Comparison of ENCODE assay signal across 7 cellular contexts in genomic region chr20:23799216-23799847, GRCh38. TPM values are rescaled to one million over a fixed set of nuclear protein-coding genes. Genes with fewer than 3 reads are reported as not detected.
A peak's percentile ranks its signal among the peaks of the same experiment; 100 is the strongest.
DNase-seq lines count a peak whose midpoint lies in the region; ATAC-seq, FAIRE-seq and TF ChIP-seq lines count a peak whose summit lies in the region.
"Not testable (repeated sequence)": the region's sequence is repeated elsewhere in the genome, so short reads cannot be mapped to it uniquely, and the experiment has no call there.

No MANE protein-coding gene starts in this region.

- ATAC-seq in pancreas = peak; percentile 46 to 93 (median 82)

- H2BK120ac ChIP-seq in H9 (ENCODE audit: low read depth, low read length, poor library complexity, severe bottlenecking) = not testable (repeated sequence)

- TF ChIP-seq CTCF in GM12872 (IDR thresholded peaks at IDR 0.05; ENCODE audit: insufficient read depth, low read depth, low read length) (peak; percentile 67), H9 (conservative IDR thresholded peaks at IDR 0.05) (peak; percentile 84), LNCaP clone FGC (IDR thresholded peaks at IDR 0.05; ENCODE audit: control insufficient read depth, extremely low read depth, insufficient read depth) (peak; percentile 56), adrenal gland (IDR thresholded peaks at IDR 0.05) (peak; percentile 15 to 58 (median 42)), cardiac muscle cell (IDR thresholded peaks at IDR 0.05; ENCODE audit: low read depth, low read length) (peak; percentile 58), pancreas (IDR thresholded peaks at IDR 0.05) (peak; percentile 50 to 56 (median 54))

- H3K23me2 ChIP-seq in H9 (ENCODE audit: insufficient read length, low read depth, low read length, poor library complexity, severe bottlenecking) = not testable (repeated sequence)

- H3K14ac ChIP-seq in H9 (ENCODE audit: insufficient read depth, low read length) = not testable (repeated sequence)

- not testable (repeated sequence) for H3T11ph ChIP-seq in H9 (ENCODE audit: low read length)

- not testable (repeated sequence) for H3K9me3 ChIP-seq in H9 (ENCODE audit: control insufficient read depth, low read depth, low read length); adrenal gland (replicated peaks in 1 of 3); cardiac muscle cell (ENCODE audit: low read depth); pancreas

- H2BK12ac ChIP-seq in H9 (ENCODE audit: insufficient read length, low read depth, low read length) = not testable (repeated sequence)

- H3K27ac ChIP-seq in H9 (ENCODE audit: insufficient read length, low read depth, low read length); adrenal gland; cardiac muscle cell; pancreas: not testable (repeated sequence)

- DNase-seq in H9 (peak; percentile 70), SK-MEL-5 (ENCODE audit: low read depth, low spot score) (peak; percentile 60), adrenal gland (peak in 5 of 7 donors; percentile 36 to 66 (median 46)), cardiac muscle cell (ENCODE audit: low read depth in 1 of 2, low spot score in 1 of 2) (peak; percentile 25 to 29), pancreas (peak in 4 of 6 donors; percentile 9 to 62 (median 38))
- not testable (repeated sequence) for DNase-seq in LNCaP clone FGC (ENCODE audit: low read depth)

- not testable (repeated sequence) for H3K4me3 Mint-ChIP-seq in H9

- not testable (repeated sequence) for H3K27me3 ChIP-seq in H9 (ENCODE audit: insufficient read depth, low read length); adrenal gland; cardiac muscle cell; pancreas

- TF ChIP-seq POLR2A in adrenal gland (IDR thresholded peaks at IDR 0.05) = not testable (repeated sequence)

- H4K91ac ChIP-seq in H9 (ENCODE audit: insufficient read length, low read depth, low read length) = not testable (repeated sequence)

- no CpG with 5 or more reads among the region's 4 CpGs for WGBS in H9 (ENCODE audit: extremely low coverage, insufficient read length, low lambda C conversion rate)
- 44 to 50% (median 48%) methylated on average over 4 of the region's 4 CpGs for WGBS in adrenal gland, 4 donors
- 28 to 47% methylated on average over 4 of the region's 4 CpGs for WGBS in pancreas, 2 donors

- H3K79me1 ChIP-seq in H9 (ENCODE audit: insufficient read depth, low read depth, low read length, poor library complexity, severe bottlenecking) = not testable (repeated sequence)

- H3K9ac ChIP-seq in H9 (ENCODE audit: extremely low read depth, insufficient read length, low read length) = not testable (repeated sequence)

- not testable (repeated sequence) for H2BK20ac ChIP-seq in H9 (ENCODE audit: low read depth, low read length, poor library complexity, severe bottlenecking)

- H4K20me1 ChIP-seq in H9 (ENCODE audit: control insufficient read depth, insufficient read depth, insufficient read length) = not testable (repeated sequence)

- not testable (repeated sequence) for H3K4me1 Mint-ChIP-seq in H9

- not testable (repeated sequence) for H3K4me1 ChIP-seq in H9 (ENCODE audit: insufficient read depth, low read length); adrenal gland (replicated peaks in 1 of 2); cardiac muscle cell (ENCODE audit: low read depth); pancreas

- not testable (repeated sequence) for H3K27me3 Mint-ChIP-seq in H9 (ENCODE audit: low read depth)

- H4K8ac ChIP-seq in H9 (replicated peaks; ENCODE audit: insufficient read length, low read depth, low read length) = not testable (repeated sequence)

- not testable (repeated sequence) for H3K18ac ChIP-seq in H9 (ENCODE audit: insufficient read length, low read depth, low read length)

- H3K36me3 ChIP-seq in adrenal gland (replicated peaks in 1 of 2); cardiac muscle cell; pancreas: not testable (repeated sequence)

- H2AFZ ChIP-seq in H9 (ENCODE audit: low read length) = not testable (repeated sequence)

- not testable (repeated sequence) for H3K23ac ChIP-seq in H9 (ENCODE audit: insufficient read length, low read depth, low read length)

- not testable (repeated sequence) for FAIRE-seq in pancreas (lab: Jason Lieb, UNC)

- not testable (repeated sequence) for H2AK5ac ChIP-seq in H9 (ENCODE audit: insufficient read length, low read length)

- intact Hi-C loops in adrenal gland (cut with DNase I); pancreas (cut with DNase I): not testable (repeated sequence)

- H3K27ac Mint-ChIP-seq in H9 = not testable (repeated sequence)

- not testable (repeated sequence) for H3K56ac ChIP-seq in H9 (ENCODE audit: insufficient read length, low read depth, low read length)

- H3K79me2 ChIP-seq in H9 (ENCODE audit: insufficient read depth, low read length) = not testable (repeated sequence)

- H4K5ac ChIP-seq in H9 (ENCODE audit: insufficient read length, low read depth, low read length) = not testable (repeated sequence)

- not testable (repeated sequence) for H3K4me3 ChIP-seq in LNCaP clone FGC (ENCODE audit: low read depth, low read length); adrenal gland; cardiac muscle cell; pancreas

- not testable (repeated sequence) for H3K4ac ChIP-seq in H9 (ENCODE audit: low read depth, low read length)

- H3K4me2 ChIP-seq in H9 (ENCODE audit: insufficient read depth, insufficient read length, low read length) = not testable (repeated sequence)

- not testable (repeated sequence) for H2BK15ac ChIP-seq in H9 (ENCODE audit: low read depth, low read length)

- not testable (repeated sequence) for H3K36me3 Mint-ChIP-seq in H9 (ENCODE audit: insufficient read depth in 1 of 3, low read depth in 3 of 3)

- H3K9me3 Mint-ChIP-seq in H9 = not testable (repeated sequence)

- H2BK5ac ChIP-seq in H9 (ENCODE audit: insufficient read length, low read length) = not testable (repeated sequence)

- in situ Hi-C loops in SK-MEL-5 (cut with HindIII; ENCODE audit: low pct_unique_long_range_greater_than_20kb, low sequenced_read_pairs) = not testable (repeated sequence)

RNA-seq across cellular contexts. Expression of gene CST2, which starts 27.2 kb away (rescaled TPM):
- total RNA-seq in H9 (2021) (not detected in 2 replicates), adrenal gland (10 to 100 TPM in 3 of 8 donors, 1 to 10 TPM in 2, not detected in 3; 1.3 to 25.4 (median 20.5) TPM), cardiac muscle cell (not detected in 2 replicates), pancreas (1 to 10 TPM in 1 of 6 donors, under 1 TPM in 1, not detected in 4; 0.28 to 2.7 TPM)
- total RNA-seq in SK-MEL-5 (2014; rRNA removed; shearing (Covaris generic)) = not detected in 2 replicates
- 2.7 and 4.2 TPM in 2 replicates for polyA plus RNA-seq in SK-MEL-5 (2015; cell fraction: cytosol; rRNA removed)
- polyA plus RNA-seq in SK-MEL-5 (2015; cell fraction: nucleus; rRNA removed) = not detected in 2 replicates
- polyA plus RNA-seq in adrenal gland (1 to 10 TPM; 1.3 to 4.8 (median 3.5) TPM), cardiac muscle cell (not detected in 2 replicates), pancreas (1 to 10 TPM; 2.3 to 7.5 TPM)

RNA-seq across cellular contexts. Expression of gene CST1, which starts 48.6 kb away (rescaled TPM):
- total RNA-seq in H9 (2021) = 1.7 and 1.9 TPM in 2 replicates
- 36.4 and 48.3 TPM in 2 replicates for total RNA-seq in SK-MEL-5 (2014; rRNA removed; shearing (Covaris generic))
- 114 and 130 TPM in 2 replicates for polyA plus RNA-seq in SK-MEL-5 (2015; cell fraction: cytosol; rRNA removed)
- 4.7 and 7.8 TPM in 2 replicates for polyA plus RNA-seq in SK-MEL-5 (2015; cell fraction: nucleus; rRNA removed)
- 1 to 10 TPM in 1 of 8 donors, not detected in 7; 1.3 TPM for total RNA-seq in adrenal gland
- polyA plus RNA-seq in adrenal gland = under 1 TPM in 2 of 3 donors, not detected in 1; 0.13 to 0.56 TPM
- 0.39 and 1.2 TPM in 2 replicates for total RNA-seq in cardiac muscle cell
- not detected in 2 replicates for polyA plus RNA-seq in cardiac muscle cell
- total RNA-seq in pancreas = not detected
- under 1 TPM; 0.21 to 0.34 TPM for polyA plus RNA-seq in pancreas

Comparison
In these comparisons a context has a peak if more than half of its experiments do, and no peak if none do; other contexts are left out.
1. RNA of gene CST1, which starts 48.6 kb away (total RNA-seq): 36.4 to 48.3 TPM in SK-MEL-5; 1.7 to 1.9 TPM in H9, 0.39 to 1.2 TPM in cardiac muscle cell, 1.3 TPM in adrenal gland and not detected in pancreas; every median in the first group is over 10 times any median in the second.
2. Peak in every context shown above with its lines, with median percentiles within 50 percentile points of each other: CTCF ChIP-seq.